In the genomic region with DNA sequence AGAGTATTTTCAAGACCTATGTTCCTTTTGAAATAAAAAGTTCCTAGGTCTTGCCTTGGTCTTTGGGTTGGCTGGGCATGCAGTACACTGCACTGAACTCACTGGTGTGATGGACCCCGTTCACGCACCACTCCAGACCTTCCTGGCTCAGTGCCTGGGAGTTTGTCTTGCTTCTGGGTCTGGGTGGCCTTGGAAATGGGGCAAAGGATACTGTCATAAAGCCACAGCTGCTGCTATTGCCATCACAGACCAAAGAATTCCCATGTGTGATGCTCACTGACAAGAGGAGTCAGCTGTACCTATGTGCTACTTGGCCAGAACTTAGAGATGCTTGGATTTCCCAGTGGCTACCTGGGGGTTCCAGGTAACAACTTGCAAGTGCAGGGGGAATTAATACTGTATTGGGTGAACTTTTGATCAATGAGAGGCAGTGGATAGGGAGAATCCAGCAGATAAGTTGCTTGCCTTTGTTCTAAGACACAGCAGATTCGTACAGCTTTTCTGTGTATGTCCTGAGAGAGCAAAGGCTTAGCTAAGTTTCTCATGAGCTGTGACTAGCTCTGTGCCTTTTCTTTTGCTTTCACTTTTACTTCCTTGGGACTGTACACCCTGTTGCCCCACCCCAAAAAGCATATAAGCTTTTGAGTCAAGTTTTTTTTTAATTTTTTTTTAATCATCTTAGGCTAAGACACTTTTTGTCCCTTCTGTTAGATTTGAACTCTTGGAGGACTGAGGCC, we compare ENCODE assay signal across 11 cellular contexts.
DNase-seq lines count a peak whose midpoint lies in the region; ATAC-seq and TF ChIP-seq lines count a peak whose summit lies in the region.
"Had no signal": no experiment of that assay in that cellular context is flagged by ENCODE, and none has a peak within 500 bp of the region (broad histone marks: within the 10 kb centered on the region; RNA-seq: fewer than 3 reads in every experiment).

No MANE protein-coding gene starts in this region.

- H3K36me3 ChIP-seq in naive thymus-derived CD4-positive, alpha-beta T cell (ENCODE audit: control insufficient read depth in 2 of 3, insufficient read depth in 3 of 3, low read length in 3 of 3) = no peaks in the 10 kb centered on the region

- peak overlapping the region; percentile 96 for H3K27ac Mint-ChIP-seq in activated CD8-positive, alpha-beta memory T cell treated with anti-CD3 and anti-CD28 coated beads, Interleukin-2, amount 10 ng/mL, durations not matched to agents 7 days and 5 days
- peak overlapping the region; percentile 83 to 97 (median 94) for H3K27ac Mint-ChIP-seq in naive thymus-derived CD4-positive, alpha-beta T cell

- H3K4me1 ChIP-seq in naive thymus-derived CD4-positive, alpha-beta T cell (ENCODE audit: control insufficient read depth in 2 of 2, insufficient read depth in 2 of 2, low read length in 2 of 2) = peaks cover 52 to 68% of the 10 kb centered on the region in 2 donors

- H3K36me3 Mint-ChIP-seq in activated CD8-positive, alpha-beta memory T cell treated with anti-CD3 and anti-CD28 coated beads, Interleukin-2, amount 10 ng/mL, durations not matched to agents 7 days and 5 days = peaks cover 6% of the 10 kb centered on the region
- H3K36me3 Mint-ChIP-seq in naive thymus-derived CD4-positive, alpha-beta T cell = peaks cover 0 to 15% (median 4%) of the 10 kb centered on the region in 5 donors

- in situ Hi-C loops in GM13976 (cut with MboI; ENCODE audit: low sequenced_read_pairs, unreplicated experiment) = no loop called here

- ATAC-seq in HG02759 (IDR thresholded peaks at IDR 0.05; ENCODE audit: unreplicated experiment) (peak; percentile 66), Right ventricle myocardium inferior (no peak)
- peak; percentile 95 for ATAC-seq in activated CD8-positive, alpha-beta memory T cell treated with anti-CD3 and anti-CD28 coated beads, Interleukin-2, amount 10 ng/mL, durations not matched to agents 7 days and 5 days
- ATAC-seq in naive thymus-derived CD4-positive, alpha-beta T cell = peak; percentile 94

- intact Hi-C loops in naive thymus-derived CD4-positive, alpha-beta T cell (cut with micrococcal nuclease) = loop anchor here (1.0 to 2.0 kb wide), 9 partner anchors 13 to 115 kb away; no protein-coding TSS in a partner anchor
- intact Hi-C loops in Right ventricle myocardium inferior (cut with DNase I) = no loop called here

- H3K9me3 ChIP-seq in naive thymus-derived CD4-positive, alpha-beta T cell (ENCODE audit: control insufficient read depth in 2 of 3, low read length in 3 of 3) = no peaks in the 10 kb centered on the region

- no peaks in the 10 kb centered on the region for H3K27me3 ChIP-seq in naive thymus-derived CD4-positive, alpha-beta T cell (ENCODE audit: control insufficient read depth in 2 of 2, insufficient read depth in 2 of 2, low read length in 2 of 2)

- H3K4me1 Mint-ChIP-seq in activated CD8-positive, alpha-beta memory T cell treated with anti-CD3 and anti-CD28 coated beads, Interleukin-2, amount 10 ng/mL, durations not matched to agents 7 days and 5 days = peaks cover 70% of the 10 kb centered on the region
- peaks cover 70 to 93% (median 89%) of the 10 kb centered on the region in 7 donors for H3K4me1 Mint-ChIP-seq in naive thymus-derived CD4-positive, alpha-beta T cell

- POLR2A ChIA-PET in naive thymus-derived CD4-positive, alpha-beta T cell (lab: Charles Lee) = interaction anchor here (0.6 to 4.4 kb wide), 21 partner anchors 11 to 118 kb away, joined by 3 to 36 read pairs (median 4); no protein-coding TSS in a partner anchor

- H3K9me3 Mint-ChIP-seq in activated CD8-positive, alpha-beta memory T cell treated with anti-CD3 and anti-CD28 coated beads, Interleukin-2, amount 10 ng/mL, durations not matched to agents 7 days and 5 days (ENCODE audit: low read depth) = no peaks in the 10 kb centered on the region
- H3K9me3 Mint-ChIP-seq in naive thymus-derived CD4-positive, alpha-beta T cell = peaks cover 0 to 6% (median 0%) of the 10 kb centered on the region in 11 donors

- CTCF ChIA-PET in activated CD8-positive, alpha-beta memory T cell treated with anti-CD3 and anti-CD28 coated beads, Interleukin-2, amount 10 ng/mL, durations not matched to agents 7 days and 5 days (lab: Charles Lee) = interaction anchor here (0.8 to 3.3 kb wide), 9 partner anchors 9 to 188 kb away, joined by 3 to 18 read pairs (median 3); a partner anchor contains a TSS
- CTCF ChIA-PET in naive thymus-derived CD4-positive, alpha-beta T cell (lab: Charles Lee) = interaction anchor here (0.9 to 3.7 kb wide), 8 partner anchors 38 to 116 kb away, joined by 3 to 26 read pairs (median 4); a partner anchor contains a TSS

- peak overlapping the region; percentile 56 for H3K4me3 ChIP-seq in naive thymus-derived CD4-positive, alpha-beta T cell (ENCODE audit: low read length)

- peak overlapping the region; percentile 62 for H3K4me3 Mint-ChIP-seq in activated CD8-positive, alpha-beta memory T cell treated with anti-CD3 and anti-CD28 coated beads, Interleukin-2, amount 10 ng/mL, durations not matched to agents 7 days and 5 days
- peak overlapping the region; percentile 39 to 88 (median 78) for H3K4me3 Mint-ChIP-seq in naive thymus-derived CD4-positive, alpha-beta T cell

- H3K27me3 Mint-ChIP-seq in activated CD8-positive, alpha-beta memory T cell treated with anti-CD3 and anti-CD28 coated beads, Interleukin-2, amount 10 ng/mL, durations not matched to agents 7 days and 5 days = no peaks in the 10 kb centered on the region
- no peaks in the 10 kb centered on the region for H3K27me3 Mint-ChIP-seq in naive thymus-derived CD4-positive, alpha-beta T cell

- no peak for TF ChIP-seq CTCF in GM13976 (IDR thresholded peaks at IDR 0.05; ENCODE audit: borderline replicate concordance, control extremely low read depth, extremely low read depth, insufficient read depth, missing control alignments)

- H3K27ac ChIP-seq in naive thymus-derived CD4-positive, alpha-beta T cell (ENCODE audit: low read depth, low read length) = peak overlapping the region; percentile 81

- peak; percentile 36 for DNase-seq in GM13976 (ENCODE audit: low spot score)
- peak; percentile 50 for DNase-seq in activated CD8-positive, alpha-beta memory T cell treated with anti-CD3 and anti-CD28 coated beads, Interleukin-2, amount 10 ng/mL, durations not matched to agents 7 days and 5 days
- peak in 7 of 9 donors; percentile 47 to 83 (median 72) for DNase-seq in naive thymus-derived CD4-positive, alpha-beta T cell
- no peak for DNase-seq in NK-92 treated with Interleukin-12 subunit alpha and Interleukin-12 subunit beta, amount 100 ng/mL, for 24 hours (lab: John Stamatoyannopoulos, UW)
- DNase-seq in occipital lobe (lab: John Stamatoyannopoulos, UW) = no peak
- DNase-seq in Right ventricle myocardium inferior (ENCODE audit: missing footprints) = no peak
- no peak for DNase-seq in putamen (ENCODE audit: low spot score)
- DNase-seq: effector CD8-positive, alpha-beta T cell; NCI-H1694; T-helper 9 cell had no signal

Comparison
In these comparisons a context has a peak if more than half of its experiments do, and no peak if none do; other contexts are left out.
1. DNase-seq: peak in GM13976 (single experiment), activated CD8-positive, alpha-beta memory T cell treated with anti-CD3 and anti-CD28 coated beads, Interleukin-2, amount 10 ng/mL, durations not matched to agents 7 days and 5 days (single experiment) and naive thymus-derived CD4-positive, alpha-beta T cell (7 of 9); none in NK-92 treated with Interleukin-12 subunit alpha and Interleukin-12 subunit beta, amount 100 ng/mL, for 24 hours (single experiment), occipital lobe (single experiment), Right ventricle myocardium inferior (single experiment) and putamen (single experiment).